In the genomic region with DNA sequence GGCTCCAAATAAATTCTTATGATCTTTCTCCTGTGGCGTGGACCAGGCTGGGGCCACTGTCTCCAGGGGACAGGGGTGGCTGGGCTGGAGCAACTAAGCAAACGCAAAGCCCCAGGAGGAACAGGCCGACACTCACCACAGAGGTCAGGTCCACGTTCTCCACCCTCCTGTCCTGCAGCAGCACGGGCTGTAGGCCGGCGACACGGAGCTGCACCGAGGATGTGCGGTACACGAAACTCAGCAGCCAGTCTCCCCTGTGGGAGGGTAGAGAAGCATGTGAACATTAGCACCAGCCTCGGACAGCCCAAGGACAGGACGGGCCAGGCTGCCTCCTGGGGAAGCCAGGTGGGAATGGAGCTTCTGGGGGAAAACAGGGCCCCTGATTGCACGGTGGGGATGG, we compare ENCODE assay signal across 34 cellular contexts. TPM values are rescaled to one million over a fixed set of nuclear protein-coding genes. Genes with fewer than 3 reads are reported as not detected.
"Had no signal": no experiment of that assay in that cellular context is flagged by ENCODE, and none has a peak within 500 bp of the region (broad histone marks: within the 10 kb centered on the region; RNA-seq: fewer than 3 reads in every experiment).

No MANE protein-coding gene starts in this region.

- H3K4me3 ChIP-seq: pancreas, prostate gland, right lobe of liver, skin epidermis, smooth muscle cell, spleen, suprapubic skin, testis, tibial artery, transverse colon, upper lobe of right lung, uterus had no signal

- DNase-seq: naive B cell; nephron progenitor cell; occipital lobe; pancreas; retina; right cardiac atrium; right lobe of liver; spleen; stimulated activated CD4-positive, alpha-beta T cell treated with anti-CD3 and anti-CD28 coated beads, Interleukin-12 subunit alpha, Interleukin-12 subunit beta, amount 100 ng/mL, for 4 hours; stimulated activated CD4-positive, alpha-beta T cell treated with anti-CD3 and anti-CD28 coated beads, Interleukin-1b, Interleukin-23, amount 100 ng/mL, for 48 hours; stimulated activated CD4-positive, alpha-beta T cell treated with anti-CD3 and anti-CD28 coated beads, Interleukin-4, amount 100 ng/mL, for 1 hour; stimulated activated CD4-positive, alpha-beta T cell treated with anti-CD3 and anti-CD28 coated beads, Interleukin-4, amount 100 ng/mL, for 4 hours; stimulated activated CD8-positive, alpha-beta memory T cell treated with anti-CD3 and anti-CD28 coated beads, Interleukin-4, amount 100 ng/mL, for 48 hours; stimulated activated naive CD4-positive, alpha-beta T cell; stimulated activated naive CD8-positive, alpha-beta T cell treated with anti-CD3 and anti-CD28 coated beads, Interleukin-15, amount 100 ng/mL, for 72 hours; stimulated activated naive CD8-positive, alpha-beta T cell treated with anti-CD3 and anti-CD28 coated beads, Interleukin-15, Interleukin-2, amounts not matched to agents 100 U/mL and 50 U/mL, for 24 hours; substantia nigra; testis; tibial artery; transverse colon; upper lobe of right lung; uterus had no signal

- H3K4me2 ChIP-seq: smooth muscle cell had no signal

- H3K9me3 Mint-ChIP-seq: natural killer cell treated with Interleukin-12 subunit alpha and Interleukin-12 subunit beta and Interleukin-15 and Interleukin-18, amount 100 ng/mL, for 72 hours; nephron progenitor cell; neural crest cell; type B pancreatic cell had no signal

- H3K27ac Mint-ChIP-seq: natural killer cell treated with Interleukin-12 subunit alpha and Interleukin-12 subunit beta and Interleukin-15 and Interleukin-18, amount 100 ng/mL, for 72 hours; nephron progenitor cell; stimulated activated memory B cell treated with anti-CD40 and anti-IgM and Interleukin-4, amounts not matched to agents 10 μg/mL and 1 μg/mL and 100 μg/mL, for 72 hours; stimulated activated naive CD8-positive, alpha-beta T cell treated with anti-CD3 and anti-CD28 coated beads, Interleukin-15, amount 100 ng/mL, for 72 hours; type B pancreatic cell had no signal

- H3K4me1 Mint-ChIP-seq: nephron progenitor cell, neural crest cell had no signal

- H3K27me3 ChIP-seq: pancreas, right lobe of liver, spleen, suprapubic skin, testis, tibial artery, transverse colon, upper lobe of right lung, uterus had no signal

- H3K36me3 Mint-ChIP-seq: natural killer cell treated with Interleukin-12 subunit alpha and Interleukin-12 subunit beta and Interleukin-15 and Interleukin-18, amount 100 ng/mL, for 72 hours; type B pancreatic cell had no signal

- H3K27ac ChIP-seq: pancreas, prostate gland, right lobe of liver, skin epidermis, spleen, suprapubic skin, testis, tibial artery, transverse colon, upper lobe of right lung, uterus had no signal

- H3K4me1 ChIP-seq: pancreas, prostate gland, right lobe of liver, suprapubic skin, testis, tibial artery, transverse colon, upper lobe of right lung, uterus had no signal

- H3K27me3 Mint-ChIP-seq: naive B cell; naive thymus-derived CD8-positive, alpha-beta T cell; natural killer cell treated with Interleukin-12 subunit alpha and Interleukin-12 subunit beta and Interleukin-15 and Interleukin-18, amount 100 ng/mL, for 72 hours; stimulated activated memory B cell treated with anti-CD40 and anti-IgM and Interleukin-4, amounts not matched to agents 10 μg/mL and 1 μg/mL and 100 μg/mL, for 72 hours; stimulated activated naive CD8-positive, alpha-beta T cell treated with anti-CD3 and anti-CD28 coated beads, Interleukin-15, amount 100 ng/mL, for 72 hours; type B pancreatic cell had no signal

- H3K4me3 Mint-ChIP-seq: naive thymus-derived CD8-positive, alpha-beta T cell; natural killer cell treated with Interleukin-12 subunit alpha and Interleukin-12 subunit beta and Interleukin-15 and Interleukin-18, amount 100 ng/mL, for 72 hours; nephron progenitor cell; neural crest cell; stimulated activated memory B cell treated with anti-CD40 and anti-IgM and Interleukin-4, amounts not matched to agents 10 μg/mL and 1 μg/mL and 100 μg/mL, for 72 hours; stimulated activated naive CD8-positive, alpha-beta T cell treated with anti-CD3 and anti-CD28 coated beads, Interleukin-15, amount 100 ng/mL, for 72 hours; type B pancreatic cell had no signal

- FAIRE-seq: pancreas had no signal

- H3K36me3 ChIP-seq: uterus had no signal

- ATAC-seq: naive thymus-derived CD8-positive, alpha-beta T cell; natural killer cell treated with Interleukin-12 subunit alpha and Interleukin-12 subunit beta and Interleukin-15 and Interleukin-18, amount 100 ng/mL, for 72 hours; pancreas; right cardiac atrium; stimulated activated memory B cell treated with anti-CD40 and anti-IgM and Interleukin-4, amounts not matched to agents 10 μg/mL and 1 μg/mL and 100 μg/mL, for 72 hours; stimulated activated naive CD8-positive, alpha-beta T cell treated with anti-CD3 and anti-CD28 coated beads, Interleukin-15, amount 100 ng/mL, for 72 hours; stimulated activated naive CD8-positive, alpha-beta T cell treated with anti-CD3 and anti-CD28 coated beads, Interleukin-15, Interleukin-2, amounts not matched to agents 100 U/mL and 50 U/mL, for 24 hours; upper lobe of right lung had no signal

- H3K9me3 ChIP-seq: pancreas, prostate gland, right lobe of liver, suprapubic skin, testis, tibial artery, transverse colon, upper lobe of right lung, uterus had no signal

RNA-seq across cellular contexts. Expression of a gene that starts 29.6 kb away (rescaled TPM):
- total RNA-seq: naive thymus-derived CD8-positive, alpha-beta T cell; natural killer cell treated with Interleukin-12 subunit alpha and Interleukin-12 subunit beta and Interleukin-15 and Interleukin-18, amount 100 ng/mL, for 72 hours; neural crest cell; pancreas; posterior vena cava; prostate gland; pulmonary artery endothelial cell; right cardiac atrium; right lobe of liver; smooth muscle cell; transverse colon; upper lobe of right lung; urinary bladder; uterus had no signal
- polyA plus RNA-seq: pancreas, right cardiac atrium, smooth muscle cell, urinary bladder had no signal
